1 cellular context compared by ENCODE assay signal in the genomic region with DNA sequence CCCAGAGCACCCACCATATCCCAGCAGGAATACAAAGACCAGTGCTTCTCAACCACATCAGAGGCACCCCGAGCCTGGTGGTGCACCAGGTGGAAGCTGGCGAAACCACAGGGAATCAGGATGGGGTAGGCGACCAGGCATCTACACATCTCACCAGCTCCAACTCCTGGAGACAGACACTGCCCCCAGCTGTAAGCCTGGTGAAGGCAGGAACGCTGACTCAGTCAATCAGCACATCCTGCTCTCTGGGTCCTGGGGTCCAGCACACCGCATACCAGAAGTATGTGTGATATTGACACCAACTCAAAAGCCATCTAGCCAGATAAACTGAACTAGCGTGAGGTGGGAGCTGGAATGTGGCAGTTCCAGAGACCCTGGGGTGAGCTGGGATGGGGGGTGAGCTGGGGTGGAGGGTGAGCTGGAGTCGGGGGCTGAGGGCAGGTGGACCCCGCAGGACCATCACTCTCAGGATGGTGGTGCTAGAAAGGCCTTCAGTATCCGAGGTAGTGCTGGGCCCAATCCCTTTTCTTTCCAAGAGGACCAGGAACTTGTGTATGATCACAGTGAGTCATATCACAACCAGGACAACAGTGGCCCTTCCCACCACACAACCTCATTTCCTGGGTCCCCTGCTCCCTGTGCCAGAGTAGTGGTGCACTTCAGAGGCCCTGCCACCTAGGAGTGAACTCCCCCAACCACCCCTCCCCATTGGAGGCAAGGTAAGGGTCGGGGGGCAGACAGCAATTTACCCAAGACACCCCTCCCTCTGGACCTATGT.
TF ChIP-seq lines count a peak whose summit lies in the region.

No MANE protein-coding gene starts in this region.

TF ChIP-seq in GM23338, 12 proteins besides CTCF, POLR2A, EP300 and RAD21 (continued from another document):
- TF ChIP-seq, protein P1, sequence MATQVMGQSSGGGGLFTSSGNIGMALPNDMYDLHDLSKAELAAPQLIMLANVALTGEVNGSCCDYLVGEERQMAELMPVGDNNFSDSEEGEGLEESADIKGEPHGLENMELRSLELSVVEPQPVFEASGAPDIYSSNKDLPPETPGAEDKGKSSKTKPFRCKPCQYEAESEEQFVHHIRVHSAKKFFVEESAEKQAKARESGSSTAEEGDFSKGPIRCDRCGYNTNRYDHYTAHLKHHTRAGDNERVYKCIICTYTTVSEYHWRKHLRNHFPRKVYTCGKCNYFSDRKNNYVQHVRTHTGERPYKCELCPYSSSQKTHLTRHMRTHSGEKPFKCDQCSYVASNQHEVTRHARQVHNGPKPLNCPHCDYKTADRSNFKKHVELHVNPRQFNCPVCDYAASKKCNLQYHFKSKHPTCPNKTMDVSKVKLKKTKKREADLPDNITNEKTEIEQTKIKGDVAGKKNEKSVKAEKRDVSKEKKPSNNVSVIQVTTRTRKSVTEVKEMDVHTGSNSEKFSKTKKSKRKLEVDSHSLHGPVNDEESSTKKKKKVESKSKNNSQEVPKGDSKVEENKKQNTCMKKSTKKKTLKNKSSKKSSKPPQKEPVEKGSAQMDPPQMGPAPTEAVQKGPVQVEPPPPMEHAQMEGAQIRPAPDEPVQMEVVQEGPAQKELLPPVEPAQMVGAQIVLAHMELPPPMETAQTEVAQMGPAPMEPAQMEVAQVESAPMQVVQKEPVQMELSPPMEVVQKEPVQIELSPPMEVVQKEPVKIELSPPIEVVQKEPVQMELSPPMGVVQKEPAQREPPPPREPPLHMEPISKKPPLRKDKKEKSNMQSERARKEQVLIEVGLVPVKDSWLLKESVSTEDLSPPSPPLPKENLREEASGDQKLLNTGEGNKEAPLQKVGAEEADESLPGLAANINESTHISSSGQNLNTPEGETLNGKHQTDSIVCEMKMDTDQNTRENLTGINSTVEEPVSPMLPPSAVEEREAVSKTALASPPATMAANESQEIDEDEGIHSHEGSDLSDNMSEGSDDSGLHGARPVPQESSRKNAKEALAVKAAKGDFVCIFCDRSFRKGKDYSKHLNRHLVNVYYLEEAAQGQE (IDR thresholded peaks at IDR 0.05; ENCODE audit: unreplicated experiment) = no peak
TF ChIP-seq in GM23338: peak in this region for 1.
